Comparison of ENCODE assay signal across 7 cellular contexts in genomic region chr9:34633851-34634550, GRCh38. TPM values are rescaled to one million over a fixed set of nuclear protein-coding genes. Genes with fewer than 3 reads are reported as not detected.
A peak's percentile ranks its signal among the peaks of the same experiment; 100 is the strongest.
DNase-seq lines count a peak whose midpoint lies in the region; ATAC-seq, FAIRE-seq and TF ChIP-seq lines count a peak whose summit lies in the region.

No MANE protein-coding gene starts in this region.

- DNase-seq in GM10248 (ENCODE audit: extremely low spot score) (peak; percentile 73), RCC 7860 (ENCODE audit: low spot score) (peak; percentile 44), foreskin fibroblast (peak; percentile 45 to 83), omental fat pad (ENCODE audit: low spot score) (no peak), upper lobe of right lung (no peak)

- CTCF ChIA-PET in GM10248 (lab: Yijun Ruan, JAX), result interaction anchor here (0.6 to 12.1 kb wide), 36 partner anchors 9 to 985 kb away, joined by 3 to 328 read pairs (median 4); partner anchors contain the start of genes CCL27, DCTN3, FAM219A and FANCG

- H3K4me3 Mint-ChIP-seq in activated T-helper 17 cell treated with anti-CD3 and anti-CD28 coated beads, Interleukin-2, amount 50 U/mL, for 72 hours, result no peak overlapping the region

- peaks cover 21% of the 10 kb centered on the region for H3K4me1 ChIP-seq in upper lobe of right lung

- peaks cover 10% of the 10 kb centered on the region for H3K27me3 ChIP-seq in upper lobe of right lung

- H3K36me3 Mint-ChIP-seq in activated T-helper 17 cell treated with anti-CD3 and anti-CD28 coated beads, Interleukin-2, amount 50 U/mL, for 72 hours (ENCODE audit: low read depth), result peaks cover 32% of the 10 kb centered on the region

- no peak overlapping the region for H3K27ac ChIP-seq in upper lobe of right lung

- H3K4me3 ChIP-seq in foreskin fibroblast (ENCODE audit: low read depth in 1 of 2, low read length in 2 of 2) (no peak overlapping the region), upper lobe of right lung (no peak overlapping the region)

- peaks cover 10% of the 10 kb centered on the region for H3K36me3 ChIP-seq in upper lobe of right lung

- FAIRE-seq in RCC 7860 (lab: Jason Lieb, UNC), result no peak

- TF ChIP-seq CTCF in GM10248 (IDR thresholded peaks at IDR 0.05; ENCODE audit: control extremely low read depth, extremely low read depth, low read depth, missing control alignments) (peak; percentile 87), foreskin fibroblast (IDR thresholded peaks at IDR 0.05; ENCODE audit: low read depth, low read length) (peak; percentile 83), omental fat pad (IDR thresholded peaks at IDR 0.05) (peak in 2 of 3 donors; percentile 22 to 42), upper lobe of right lung (IDR thresholded peaks at IDR 0.05) (peak; percentile 85)

- no peaks in the 10 kb centered on the region for H3K9me3 Mint-ChIP-seq in activated T-helper 17 cell treated with anti-CD3 and anti-CD28 coated beads, Interleukin-2, amount 50 U/mL, for 72 hours

- POLR2A ChIA-PET in GM10248 (lab: Yijun Ruan, JAX), result interaction anchor here (1.6 kb wide), 1 partner anchor 14 kb away, joined by 3 read pairs; the partner anchor contains the start of gene DCTN3

- peak; percentile 20 for ATAC-seq in activated T-helper 17 cell treated with anti-CD3 and anti-CD28 coated beads, Interleukin-2, amount 50 U/mL, for 72 hours (replicated peaks)
- ATAC-seq in omental fat pad (ENCODE audit: low FRiP score) (peak; percentile 37), upper lobe of right lung (peak; percentile 53)

- intact Hi-C loops in upper lobe of right lung (cut with DNase I), result no loop called here

- TF ChIP-seq RAD21 in Ishikawa (IDR thresholded peaks at IDR 0.05; ENCODE audit: low read depth), result peak; percentile 76

- H3K27me3 Mint-ChIP-seq in activated T-helper 17 cell treated with anti-CD3 and anti-CD28 coated beads, Interleukin-2, amount 50 U/mL, for 72 hours, result peaks cover 12% of the 10 kb centered on the region

- H3K27ac Mint-ChIP-seq in activated T-helper 17 cell treated with anti-CD3 and anti-CD28 coated beads, Interleukin-2, amount 50 U/mL, for 72 hours, result no peak overlapping the region

- no peaks in the 10 kb centered on the region for H3K9me3 ChIP-seq in upper lobe of right lung

- H3K4me1 Mint-ChIP-seq in activated T-helper 17 cell treated with anti-CD3 and anti-CD28 coated beads, Interleukin-2, amount 50 U/mL, for 72 hours, result peaks cover 21% of the 10 kb centered on the region

- no peak for TF ChIP-seq EP300 in Ishikawa (IDR thresholded peaks at IDR 0.05; ENCODE audit: borderline replicate concordance)

TF ChIP-seq in Ishikawa, 13 proteins besides CTCF, POLR2A, EP300 and RAD21:
- no peak for TF ChIP-seq FOXM1 (IDR thresholded peaks at IDR 0.05; ENCODE audit: borderline replicate concordance, low read depth)
- TF ChIP-seq TEAD4 (IDR thresholded peaks at IDR 0.05), result peak; percentile 29; the same call in 1 of the 2 replicates
TF ChIP-seq in Ishikawa: peak in this region for 1.

RNA-seq across cellular contexts. Expression of gene SIGMAR1, which starts 3.6 kb away (rescaled TPM):
- total RNA-seq in activated T-helper 17 cell treated with anti-CD3 and anti-CD28 coated beads, Interleukin-2, amount 50 U/mL, for 72 hours, result 10 to 100 TPM; 42.6 to 75.3 TPM
- 10 to 100 TPM; 72.9 to 88.6 (median 73.2) TPM for total RNA-seq in omental fat pad
- 40.5 TPM for total RNA-seq in upper lobe of right lung

RNA-seq across cellular contexts. Expression of gene ARID3C, which starts 5.1 kb away (rescaled TPM):
- total RNA-seq in activated T-helper 17 cell treated with anti-CD3 and anti-CD28 coated beads, Interleukin-2, amount 50 U/mL, for 72 hours, result under 1 TPM; 0.17 to 0.42 TPM
- total RNA-seq in omental fat pad (not detected), upper lobe of right lung (not detected)

RNA-seq across cellular contexts. Expression of gene GALT, which starts 12.5 kb away (rescaled TPM):
- total RNA-seq in activated T-helper 17 cell treated with anti-CD3 and anti-CD28 coated beads, Interleukin-2, amount 50 U/mL, for 72 hours, result 10 to 100 TPM; 48.3 to 66.7 TPM
- total RNA-seq in omental fat pad, result 10 to 100 TPM; 17.2 to 53.3 (median 32.7) TPM
- 47.6 TPM for total RNA-seq in upper lobe of right lung

RNA-seq across cellular contexts. Expression of gene DCTN3, which starts 13.7 kb away (rescaled TPM):
- 10 to 100 TPM; 78.4 to 96.4 TPM for total RNA-seq in activated T-helper 17 cell treated with anti-CD3 and anti-CD28 coated beads, Interleukin-2, amount 50 U/mL, for 72 hours
- total RNA-seq in omental fat pad (10 to 100 TPM; 46.5 to 93.8 (median 75.0) TPM), upper lobe of right lung (59.3 TPM)

RNA-seq across cellular contexts. Expression of gene IL11RA, which starts 18.0 kb away (rescaled TPM):
- total RNA-seq in activated T-helper 17 cell treated with anti-CD3 and anti-CD28 coated beads, Interleukin-2, amount 50 U/mL, for 72 hours, result 10 to 100 TPM; 30.4 to 48.9 TPM
- total RNA-seq in omental fat pad (10 to 100 TPM; 13.3 to 49.3 (median 23.1) TPM), upper lobe of right lung (18.7 TPM)

Comparison
In these comparisons a context has a peak if more than half of its experiments do, and no peak if none do; other contexts are left out.
1. DNase-seq: peak in GM10248 (single experiment), RCC 7860 (single experiment) and foreskin fibroblast (2 of 2); none in omental fat pad (single experiment) and upper lobe of right lung (single experiment).
2. CTCF ChIP-seq: peak in every context shown above with its lines; median percentile 87 in GM10248; 85 in upper lobe of right lung; 83 in foreskin fibroblast; 32 in omental fat pad.
3. Peak in every context shown above with its lines, with median percentiles within 50 percentile points of each other: ATAC-seq.